ENCODE assay signal across 31 cellular contexts in genomic region chrX:104282326-104282725, GRCh38. TPM values are rescaled to one million over a fixed set of nuclear protein-coding genes. Genes with fewer than 3 reads are reported as not detected.
DNase-seq lines count a peak whose midpoint lies in the region; ATAC-seq, FAIRE-seq and TF ChIP-seq lines count a peak whose summit lies in the region.
"Had no signal": no experiment of that assay in that cellular context is flagged by ENCODE, and none has a peak within 500 bp of the region (broad histone marks: within the 10 kb centered on the region; RNA-seq: fewer than 3 reads in every experiment).

No MANE protein-coding gene starts in this region.

- H2AFZ ChIP-seq in astrocyte (ENCODE audit: low read depth, low read length), result no peak overlapping the region
- H2AFZ ChIP-seq in neuronal stem cell (ENCODE audit: low read length), result no peak overlapping the region

- H3K9me3 Mint-ChIP-seq in astrocyte (ENCODE audit: unreplicated experiment) (peaks cover 4% of the 10 kb centered on the region), nephron (peaks cover 15% of the 10 kb centered on the region)
- H3K9me3 Mint-ChIP-seq: CD4-positive, alpha-beta memory T cell had no signal

- ATAC-seq in Right ventricle myocardium inferior, result no peak
- ATAC-seq: A549, PC-3, SK-N-SH treated with all-trans-retinoic acid at 6 μM for 48 hours had no signal

- FAIRE-seq in astrocyte (lab: Jason Lieb, UNC), result peak; percentile 17
- FAIRE-seq in urothelium cell line (lab: Jason Lieb, UNC), result no peak
- FAIRE-seq: GM12891, H1 had no signal

- H3K18ac ChIP-seq in neuronal stem cell (ENCODE audit: low read length), result no peak overlapping the region

- no peaks in the 10 kb centered on the region for H3K79me1 ChIP-seq in neuronal stem cell (ENCODE audit: low read depth, low read length)

- no peak for TF ChIP-seq CTCF in left ventricle myocardium inferior (IDR thresholded peaks at IDR 0.05; ENCODE audit: borderline replicate concordance)
- no peak for TF ChIP-seq CTCF in astrocyte (IDR thresholded peaks at IDR 0.05; ENCODE audit: insufficient read depth, low read depth, low read length)
- TF ChIP-seq CTCF in nephron (IDR thresholded peaks at IDR 0.05; ENCODE audit: unreplicated experiment in 3 of 3), result no peak

- H3K27ac ChIP-seq in left ventricle myocardium inferior (replicated peaks), result peak overlapping the region; percentile 64
- H3K27ac ChIP-seq in astrocyte (ENCODE audit: low read depth, low read length), result no peak overlapping the region
- H3K27ac ChIP-seq in effector memory CD4-positive, alpha-beta T cell (ENCODE audit: insufficient read depth, low read length, poor library complexity, severe bottlenecking), result no peak overlapping the region
- no peak overlapping the region for H3K27ac ChIP-seq in neuronal stem cell (replicated peaks; ENCODE audit: low read length)
- H3K27ac ChIP-seq: A549; BLaER1 treated with 17β-estradiol and CSF1 and Interleukin-3, amounts not matched to agents 10 nM and 100 nM; KMS-11; SJCRH30 had no signal

- no peak overlapping the region for H3K23ac ChIP-seq in neuronal stem cell (ENCODE audit: low read depth, low read length, poor library complexity)

- H3K4me2 ChIP-seq in astrocyte (ENCODE audit: low read length) (no peak overlapping the region), neuronal stem cell (ENCODE audit: insufficient read depth, low read length, poor library complexity, severe bottlenecking) (no peak overlapping the region)
- H3K4me2 ChIP-seq: A549; BLaER1 treated with 17β-estradiol and CSF1 and Interleukin-3, amounts not matched to agents 10 nM and 100 nM; KMS-11 had no signal

- no peaks in the 10 kb centered on the region for H3K36me3 ChIP-seq in left ventricle myocardium inferior
- no peaks in the 10 kb centered on the region for H3K36me3 ChIP-seq in astrocyte (ENCODE audit: insufficient read depth, low read length)
- H3K36me3 ChIP-seq in effector memory CD4-positive, alpha-beta T cell (ENCODE audit: control insufficient read depth, insufficient read depth, low read length), result no peaks in the 10 kb centered on the region
- no peaks in the 10 kb centered on the region for H3K36me3 ChIP-seq in neuronal stem cell (replicated peaks in 1 of 2; ENCODE audit: control insufficient read depth in 2 of 2, insufficient read depth in 2 of 2, low read length in 2 of 2)
- H3K36me3 ChIP-seq: BLaER1 treated with 17β-estradiol and CSF1 and Interleukin-3, amounts not matched to agents 10 nM and 100 nM; SJCRH30 had no signal

- H2AK5ac ChIP-seq in neuronal stem cell (ENCODE audit: low read depth, low read length), result no peak overlapping the region

- H3K79me2 ChIP-seq in astrocyte (ENCODE audit: insufficient read depth, low read length), result no peaks in the 10 kb centered on the region

- H2BK12ac ChIP-seq in neuronal stem cell (ENCODE audit: low read length), result no peak overlapping the region

- H3K9ac ChIP-seq in astrocyte (ENCODE audit: low read length) (no peak overlapping the region), neuronal stem cell (ENCODE audit: low read depth, low read length, poor library complexity) (no peak overlapping the region)
- H3K9ac ChIP-seq: BLaER1 treated with 17β-estradiol and CSF1 and Interleukin-3, amounts not matched to agents 10 nM and 100 nM; KMS-11 had no signal

- H3K4me1 Mint-ChIP-seq in astrocyte (ENCODE audit: low read depth, unreplicated experiment), result peaks cover 5% of the 10 kb centered on the region
- H3K4me1 Mint-ChIP-seq in nephron, result peaks cover 25% of the 10 kb centered on the region
- H3K4me1 Mint-ChIP-seq: CD4-positive, alpha-beta memory T cell; IgD-negative memory B cell had no signal

- WGBS in neuronal stem cell (ENCODE audit: extremely low coverage in 2 of 2, insufficient read length in 2 of 2, insufficient replicate concordance in 1 of 2), 2 donors, result no CpG with 5 or more reads among the region's 4 CpGs

- H3K27me3 Mint-ChIP-seq in astrocyte (ENCODE audit: low read depth, unreplicated experiment) (no peaks in the 10 kb centered on the region), nephron (ENCODE audit: low read depth) (no peaks in the 10 kb centered on the region)

- DNase-seq in left ventricle myocardium inferior (no peak), Right ventricle myocardium inferior (ENCODE audit: missing footprints) (no peak), astrocyte (ENCODE audit: low read depth) (no peak), urothelium cell line (ENCODE audit: low spot score) (no peak), neuronal stem cell (ENCODE audit: low spot score) (no peak)
- DNase-seq in effector memory CD4-positive, alpha-beta T cell, result no peak
- DNase-seq: AML-193; Caco-2; CD4-positive, alpha-beta memory T cell; DMS79; EL; GDM1; HCEC 1CT; MV-4-11; NCI-H1105 treated with DMSO at 0.1 percent for 48 hours; NCI-H146; NCI-H1930; NCI-H446; NCI-H524 treated with DMSO at 0.1 percent for 48 hours; NCI-H82; NK-92 treated with Interleukin-12 subunit alpha and Interleukin-12 subunit beta, amount 100 ng/mL, for 24 hours; PC-3; SJCRH30 had no signal

- H3K4me1 ChIP-seq in left ventricle myocardium inferior (peaks cover 6% of the 10 kb centered on the region), astrocyte (ENCODE audit: insufficient read depth, low read length) (no peaks in the 10 kb centered on the region), neuronal stem cell (ENCODE audit: control insufficient read depth in 2 of 2, insufficient read depth in 1 of 2, low read depth in 1 of 2, low read length in 2 of 2) (no peaks in the 10 kb centered on the region)
- H3K4me1 ChIP-seq in effector memory CD4-positive, alpha-beta T cell (ENCODE audit: control insufficient read depth, insufficient read depth, low read length, poor library complexity, severe bottlenecking), result no peaks in the 10 kb centered on the region
- H3K4me1 ChIP-seq: A549; BLaER1 treated with 17β-estradiol and CSF1 and Interleukin-3, amounts not matched to agents 10 nM and 100 nM; Caco-2; SJCRH30 had no signal

- H3K36me3 Mint-ChIP-seq in astrocyte (ENCODE audit: low read depth, unreplicated experiment) (no peaks in the 10 kb centered on the region), nephron (ENCODE audit: low read depth) (no peaks in the 10 kb centered on the region)
- H3K36me3 Mint-ChIP-seq: CD4-positive, alpha-beta memory T cell; IgD-negative memory B cell had no signal

- H3K14ac ChIP-seq in neuronal stem cell (ENCODE audit: low read length), result no peak overlapping the region

- H3K9me3 ChIP-seq in left ventricle myocardium inferior (replicated peaks) (no peaks in the 10 kb centered on the region), astrocyte (ENCODE audit: insufficient read depth, low read depth, low read length) (no peaks in the 10 kb centered on the region), neuronal stem cell (replicated peaks in 1 of 2; ENCODE audit: control insufficient read depth in 2 of 2, insufficient read depth in 1 of 2, low read depth in 1 of 2, low read length in 2 of 2) (no peaks in the 10 kb centered on the region)
- H3K9me3 ChIP-seq in effector memory CD4-positive, alpha-beta T cell (ENCODE audit: control insufficient read depth, low read length), result no peaks in the 10 kb centered on the region
- H3K9me3 ChIP-seq: A549; BLaER1 treated with 17β-estradiol and CSF1 and Interleukin-3, amounts not matched to agents 10 nM and 100 nM; Caco-2; SJCRH30 had no signal

- intact Hi-C loops in left ventricle myocardium inferior (cut with micrococcal nuclease), result no loop called here
- intact Hi-C loops in Right ventricle myocardium inferior (cut with DNase I), result no loop called here

- no peak overlapping the region for H4K91ac ChIP-seq in neuronal stem cell (ENCODE audit: low read depth, low read length, poor library complexity)

- H3K27me3 ChIP-seq in left ventricle myocardium inferior (ENCODE audit: low read depth) (no peaks in the 10 kb centered on the region), astrocyte (ENCODE audit: insufficient read depth, low read length) (no peaks in the 10 kb centered on the region), neuronal stem cell (ENCODE audit: control insufficient read depth in 3 of 3, insufficient read depth in 3 of 3, low read depth in 1 of 3, low read length in 3 of 3) (peaks cover 0 to 12% (median 0%) of the 10 kb centered on the region in 3 experiments)
- H3K27me3 ChIP-seq in effector memory CD4-positive, alpha-beta T cell (replicated peaks; ENCODE audit: control insufficient read depth, insufficient read depth, low read length, poor library complexity, severe bottlenecking), result no peaks in the 10 kb centered on the region
- H3K27me3 ChIP-seq: BLaER1 treated with 17β-estradiol and CSF1 and Interleukin-3, amounts not matched to agents 10 nM and 100 nM; SJCRH30 had no signal

- no peaks in the 10 kb centered on the region for H4K20me1 ChIP-seq in astrocyte (ENCODE audit: insufficient read depth, low read length)
- H4K20me1 ChIP-seq: BLaER1 treated with 17β-estradiol and CSF1 and Interleukin-3, amounts not matched to agents 10 nM and 100 nM had no signal

- H3K4me3 ChIP-seq in left ventricle myocardium inferior, result no peak overlapping the region
- H3K4me3 ChIP-seq in astrocyte (ENCODE audit: insufficient read depth, low read depth, low read length), result no peak overlapping the region
- H3K4me3 ChIP-seq in effector memory CD4-positive, alpha-beta T cell (ENCODE audit: insufficient read depth, low read depth, low read length, poor library complexity, severe bottlenecking), result no peak overlapping the region
- H3K4me3 ChIP-seq in neuronal stem cell (ENCODE audit: low read length in 2 of 2), result no peak overlapping the region
- H3K4me3 ChIP-seq: A549; BLaER1 treated with 17β-estradiol and CSF1 and Interleukin-3, amounts not matched to agents 10 nM and 100 nM; SJCRH30 had no signal

- H4K8ac ChIP-seq in neuronal stem cell (ENCODE audit: low read depth, low read length), result no peak overlapping the region

- no peak overlapping the region for H2BK120ac ChIP-seq in neuronal stem cell (ENCODE audit: low read depth, low read length)

- H3K4ac ChIP-seq in neuronal stem cell (ENCODE audit: low read length), result no peak overlapping the region

- H2BK15ac ChIP-seq in neuronal stem cell (ENCODE audit: low read length), result no peak overlapping the region

- no peak overlapping the region for H3K4me3 Mint-ChIP-seq in astrocyte (ENCODE audit: unreplicated experiment)
- H3K4me3 Mint-ChIP-seq in nephron, result peak overlapping the region in 2 of 3 experiments; percentile 23 to 26
- H3K4me3 Mint-ChIP-seq: CD4-positive, alpha-beta memory T cell; IgD-negative memory B cell had no signal

- H3K27ac Mint-ChIP-seq in astrocyte (ENCODE audit: unreplicated experiment) (no peak overlapping the region), nephron (peak overlapping the region in 2 of 3 experiments; percentile 43 to 69)
- H3K27ac Mint-ChIP-seq: CD4-positive, alpha-beta memory T cell; IgD-negative memory B cell had no signal

- no peak overlapping the region for H2BK5ac ChIP-seq in neuronal stem cell (ENCODE audit: low read length)

RNA-seq across cellular contexts. Expression of gene ESX1, which starts 27.6 kb away (rescaled TPM):
- not detected for total RNA-seq in left ventricle myocardium inferior
- total RNA-seq in Right ventricle myocardium inferior, result not detected
- total RNA-seq in astrocyte, result 0.48 and 0.84 TPM in 2 replicates
- polyA plus RNA-seq in neuronal stem cell (2013, experiment 1 of 2), result not detected
- polyA plus RNA-seq in neuronal stem cell (2013, experiment 2 of 2), result not detected
- total RNA-seq: Caco-2; CD4-positive, alpha-beta memory T cell; H1; PC-3; SJCRH30 had no signal
- polyA plus RNA-seq: CD4-positive, alpha-beta memory T cell; H1; IgD-negative memory B cell had no signal
